Comparison of ENCODE assay signal across 8 cellular contexts in the genomic region with DNA sequence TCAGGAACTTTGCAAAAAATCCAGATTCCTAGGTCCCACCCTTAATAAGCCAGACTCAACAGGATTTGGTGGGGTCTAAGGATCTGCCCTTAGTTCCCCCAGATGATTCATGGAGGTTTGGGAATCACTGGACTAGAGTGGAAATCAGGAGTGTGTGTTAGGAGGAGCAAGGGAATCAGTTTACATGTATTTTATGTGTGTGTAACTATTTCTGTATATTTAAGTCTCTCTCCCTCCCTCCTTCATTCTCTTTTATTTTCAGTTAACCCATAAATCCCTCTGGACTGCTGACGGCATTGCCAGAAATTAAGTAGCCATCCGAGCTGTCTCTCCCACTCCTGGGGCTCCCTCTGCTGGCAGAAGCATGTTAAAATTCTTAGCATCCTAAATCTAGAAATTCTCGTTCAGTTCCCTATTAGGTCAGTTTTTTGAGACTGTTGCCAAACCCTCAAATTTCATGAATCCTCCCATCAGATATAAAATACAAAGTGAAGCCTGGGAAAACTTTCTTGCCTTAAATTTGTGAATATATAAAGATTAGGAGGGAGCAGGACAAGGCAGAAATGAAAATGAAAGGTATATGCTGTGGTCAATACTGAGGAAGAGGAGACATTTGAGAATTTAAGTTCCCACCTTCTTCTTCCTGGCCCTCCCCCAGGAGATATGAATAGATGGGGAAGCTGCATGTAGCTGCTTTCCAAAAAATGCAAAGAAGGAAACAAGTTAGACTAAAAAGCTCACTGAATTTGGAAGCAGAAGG. TPM values are rescaled to one million over a fixed set of nuclear protein-coding genes. Genes with fewer than 3 reads are reported as not detected.
DNase-seq lines count a peak whose midpoint lies in the region; ATAC-seq and TF ChIP-seq lines count a peak whose summit lies in the region.

No MANE protein-coding gene starts in this region.

- H3K4me3 Mint-ChIP-seq in activated naive CD8-positive, alpha-beta T cell treated with anti-CD3 and anti-CD28 coated beads, Interleukin-2, amount 10 ng/mL, durations not matched to agents 7 days and 5 days, result peak overlapping the region; percentile 62

- no peak overlapping the region for H3K9ac ChIP-seq in SU-DHL-6 (ENCODE audit: low read length)

- no peaks in the 10 kb centered on the region for H3F3A ChIP-seq in SU-DHL-6 (ENCODE audit: insufficient read depth)

- peak; percentile 86 for ATAC-seq in GM21723 (IDR thresholded peaks at IDR 0.05; ENCODE audit: unreplicated experiment)
- ATAC-seq in activated naive CD8-positive, alpha-beta T cell treated with anti-CD3 and anti-CD28 coated beads, Interleukin-2, amount 10 ng/mL, durations not matched to agents 7 days and 5 days (ENCODE audit: low read depth), result no peak
- ATAC-seq in psoas muscle, result peak; percentile 76 to 92 (median 82)
- peak; percentile 76 for ATAC-seq in aorta (ENCODE audit: low FRiP score)

- no peaks in the 10 kb centered on the region for H3K79me2 ChIP-seq in SU-DHL-6 (ENCODE audit: insufficient read depth, low read length)

- H3K9me3 Mint-ChIP-seq in activated naive CD8-positive, alpha-beta T cell treated with anti-CD3 and anti-CD28 coated beads, Interleukin-2, amount 10 ng/mL, durations not matched to agents 7 days and 5 days, result no peaks in the 10 kb centered on the region

- H3K27ac ChIP-seq in SU-DHL-6 (ENCODE audit: low read depth, low read length), result no peak overlapping the region
- H3K27ac ChIP-seq in psoas muscle, result no peak overlapping the region
- H3K27ac ChIP-seq in aorta (ENCODE audit: low read depth in 1 of 2, low read length in 2 of 2), result no peak overlapping the region

- H3K9me3 ChIP-seq in SU-DHL-6 (ENCODE audit: insufficient read depth, low read length), result no peaks in the 10 kb centered on the region
- no peaks in the 10 kb centered on the region for H3K9me3 ChIP-seq in psoas muscle
- no peaks in the 10 kb centered on the region for H3K9me3 ChIP-seq in aorta (ENCODE audit: control insufficient read depth, low read length)

- DNase-seq in COR-L47 (lab: John Stamatoyannopoulos, UW), result peak; percentile 71
- peak; percentile 81 for DNase-seq in NCI-H1048 (lab: John Stamatoyannopoulos, UW)
- peak; percentile 65 for DNase-seq in activated naive CD8-positive, alpha-beta T cell treated with anti-CD3 and anti-CD28 coated beads, Interleukin-2, amount 10 ng/mL, durations not matched to agents 7 days and 5 days
- peak; percentile 83 for DNase-seq in cardiac septum (ENCODE audit: low spot score)
- DNase-seq in psoas muscle, result peak; percentile 77 to 81
- DNase-seq in aorta, result peak; percentile 79 to 82

- H3K36me3 ChIP-seq in SU-DHL-6 (ENCODE audit: low read length), result no peaks in the 10 kb centered on the region
- no peaks in the 10 kb centered on the region for H3K36me3 ChIP-seq in psoas muscle (ENCODE audit: insufficient read depth in 1 of 2, low read depth in 1 of 2)
- no peaks in the 10 kb centered on the region for H3K36me3 ChIP-seq in aorta (ENCODE audit: control insufficient read depth in 1 of 2, insufficient read depth in 2 of 2, low read length in 1 of 2)

- peak; percentile 85 for TF ChIP-seq CTCF in SU-DHL-6 (IDR thresholded peaks at IDR 0.05; ENCODE audit: insufficient read depth, low read length, poor library complexity, severe bottlenecking)
- peak; percentile 85 for TF ChIP-seq CTCF in psoas muscle (IDR thresholded peaks at IDR 0.05)

- intact Hi-C loops in cardiac septum (cut with DNase I), result loop anchor here (1.0 to 2.0 kb wide), 4 partner anchors 54 to 116 kb away; no protein-coding TSS in a partner anchor
- intact Hi-C loops in psoas muscle (cut with DNase I), result loop anchor here (1.0 to 5.0 kb wide), 4 partner anchors 66 to 117 kb away; no protein-coding TSS in a partner anchor
- intact Hi-C loops in aorta (cut with DNase I), result loop anchor here (1.0 to 10.0 kb wide), 4 partner anchors 88 to 117 kb away; no protein-coding TSS in a partner anchor

- peaks cover 3% of the 10 kb centered on the region for H3K27me3 Mint-ChIP-seq in activated naive CD8-positive, alpha-beta T cell treated with anti-CD3 and anti-CD28 coated beads, Interleukin-2, amount 10 ng/mL, durations not matched to agents 7 days and 5 days

- peak overlapping the region; percentile 4 for H3K27ac Mint-ChIP-seq in activated naive CD8-positive, alpha-beta T cell treated with anti-CD3 and anti-CD28 coated beads, Interleukin-2, amount 10 ng/mL, durations not matched to agents 7 days and 5 days

- H3K27me3 ChIP-seq in SU-DHL-6 (ENCODE audit: low read length) (no peaks in the 10 kb centered on the region), psoas muscle (ENCODE audit: insufficient read depth in 3 of 3, low read length in 2 of 3) (no peaks in the 10 kb centered on the region), aorta (ENCODE audit: control insufficient read depth in 1 of 2, insufficient read depth in 2 of 2, low read length in 1 of 2) (peaks cover 0 to 1% of the 10 kb centered on the region in 2 donors)

- H2AFZ ChIP-seq in SU-DHL-6 (ENCODE audit: low read depth, low read length, severe bottlenecking), result no peak overlapping the region

- peaks cover 2% of the 10 kb centered on the region for H3K36me3 Mint-ChIP-seq in activated naive CD8-positive, alpha-beta T cell treated with anti-CD3 and anti-CD28 coated beads, Interleukin-2, amount 10 ng/mL, durations not matched to agents 7 days and 5 days

- H3K4me2 ChIP-seq in SU-DHL-6 (ENCODE audit: low read depth, low read length, poor library complexity, severe bottlenecking), result no peak overlapping the region

- H3K4me1 ChIP-seq in psoas muscle (no peaks in the 10 kb centered on the region), aorta (ENCODE audit: control insufficient read depth in 1 of 2, insufficient read depth in 2 of 2, low read length in 2 of 2) (no peaks in the 10 kb centered on the region)

- H3K4me1 Mint-ChIP-seq in activated naive CD8-positive, alpha-beta T cell treated with anti-CD3 and anti-CD28 coated beads, Interleukin-2, amount 10 ng/mL, durations not matched to agents 7 days and 5 days, result peaks cover 27% of the 10 kb centered on the region

- WGBS in psoas muscle, 3 donors, result 1 to 4% (median 2%) methylated on average over 3 of the region's 3 CpGs
- WGBS in aorta, 2 donors, result 0 to 1% methylated on average over 3 of the region's 3 CpGs

- no peaks in the 10 kb centered on the region for H3K9me2 ChIP-seq in SU-DHL-6 (replicated peaks; ENCODE audit: insufficient read depth, low read length)

- POLR2A ChIA-PET in activated naive CD8-positive, alpha-beta T cell treated with anti-CD3 and anti-CD28 coated beads, Interleukin-2, amount 10 ng/mL, durations not matched to agents 7 days and 5 days (lab: Charles Lee), result interaction anchor here (2.0 kb wide), 1 partner anchor 64 kb away, joined by 4 read pairs; no protein-coding TSS in a partner anchor

- H4K20me1 ChIP-seq in SU-DHL-6 (ENCODE audit: low read depth, low read length), result no peaks in the 10 kb centered on the region

- H3K4me3 ChIP-seq in SU-DHL-6 (ENCODE audit: insufficient read depth, low read length, poor library complexity, severe bottlenecking) (no peak overlapping the region), psoas muscle (no peak overlapping the region), aorta (ENCODE audit: low read length in 2 of 2) (no peak overlapping the region)

RNA-seq across cellular contexts. Expression of gene HSD11B1, which starts 11.7 kb away (rescaled TPM):
- total RNA-seq in activated naive CD8-positive, alpha-beta T cell treated with anti-CD3 and anti-CD28 coated beads, Interleukin-2, amount 10 ng/mL, durations not matched to agents 7 days and 5 days, result not detected
- total RNA-seq in cardiac septum (15.0 TPM), psoas muscle (1 to 10 TPM; 1.3 to 3.0 (median 2.1) TPM), aorta (10 to 100 TPM; 13.9 to 21.5 TPM)
- polyA plus RNA-seq in psoas muscle (1 to 10 TPM; 1.0 to 2.0 (median 1.2) TPM), aorta (10 to 100 TPM in 1 of 2 donors, 1 to 10 TPM in 1; 3.0 to 10.2 TPM)

RNA-seq across cellular contexts. Expression of gene G0S2, which starts 17.7 kb away (rescaled TPM):
- under 1 TPM; 0.37 to 0.47 TPM for total RNA-seq in activated naive CD8-positive, alpha-beta T cell treated with anti-CD3 and anti-CD28 coated beads, Interleukin-2, amount 10 ng/mL, durations not matched to agents 7 days and 5 days
- total RNA-seq in cardiac septum (246 TPM), psoas muscle (100 to 1,000 TPM in 2 of 4 donors, 10 to 100 TPM in 2; 50.0 to 468 (median 92.8) TPM), aorta (10 to 100 TPM; 21.3 to 24.9 TPM)
- polyA plus RNA-seq in psoas muscle (100 to 1,000 TPM in 1 of 3 donors, 10 to 100 TPM in 2; 49.9 to 561 (median 89.0) TPM), aorta (10 to 100 TPM; 16.3 to 20.3 TPM)

RNA-seq across cellular contexts. Expression of gene LAMB3, which starts 40.7 kb away (rescaled TPM):
- under 1 TPM; 0.83 to 0.96 TPM for total RNA-seq in activated naive CD8-positive, alpha-beta T cell treated with anti-CD3 and anti-CD28 coated beads, Interleukin-2, amount 10 ng/mL, durations not matched to agents 7 days and 5 days
- total RNA-seq in cardiac septum, result 3.6 TPM
- 1 to 10 TPM in 3 of 4 donors, under 1 TPM in 1; 0.88 to 2.7 (median 1.8) TPM for total RNA-seq in psoas muscle
- polyA plus RNA-seq in psoas muscle, result 1 to 10 TPM in 2 of 3 donors, under 1 TPM in 1; 0.98 to 2.6 (median 2.0) TPM
- 1 to 10 TPM in 1 of 2 donors, under 1 TPM in 1; 0.84 to 3.9 TPM for total RNA-seq in aorta
- polyA plus RNA-seq in aorta, result 1 to 10 TPM; 5.2 to 5.4 TPM

Comparison
In these comparisons a context has a peak if more than half of its experiments do, and no peak if none do; other contexts are left out.
1. RNA of gene G0S2, which starts 17.7 kb away (total RNA-seq): 246 TPM in cardiac septum (single experiment), 50.0 to 468 TPM in psoas muscle and 21.3 to 24.9 TPM in aorta; 0.37 to 0.47 TPM in activated naive CD8-positive, alpha-beta T cell treated with anti-CD3 and anti-CD28 coated beads, Interleukin-2, amount 10 ng/mL, durations not matched to agents 7 days and 5 days; every median in the first group is over 10 times any median in the second.
2. Peak in every context shown above with its lines, with median percentiles within 50 percentile points of each other: DNase-seq.